ENCODE assay signal across 14 cellular contexts in the genomic region with DNA sequence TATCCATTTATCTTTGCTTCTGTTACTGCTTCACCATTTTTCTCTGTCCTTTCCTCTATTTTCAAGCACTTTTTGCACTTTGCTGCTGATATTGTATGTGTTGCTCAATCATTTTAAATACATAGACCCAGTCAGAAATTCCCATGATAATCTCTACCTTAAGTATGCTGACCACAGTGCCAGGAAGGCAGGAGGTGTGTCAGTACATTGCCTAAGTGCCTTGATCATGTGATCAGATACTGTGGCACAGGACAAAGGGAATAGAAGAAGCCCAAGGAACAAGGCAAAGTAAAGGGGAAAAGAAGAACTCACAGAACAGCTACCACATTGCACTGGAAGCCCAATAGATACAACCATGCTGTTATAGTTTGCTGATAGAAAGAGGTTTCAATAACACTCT. TPM values are rescaled to one million over a fixed set of nuclear protein-coding genes. Genes with fewer than 3 reads are reported as not detected.
DNase-seq lines count a peak whose midpoint lies in the region; FAIRE-seq and TF ChIP-seq lines count a peak whose summit lies in the region.
"Had no signal": no experiment of that assay in that cellular context is flagged by ENCODE, and none has a peak within 500 bp of the region (broad histone marks: within the 10 kb centered on the region; RNA-seq: fewer than 3 reads in every experiment).

No MANE protein-coding gene starts in this region.

- POLR2A ChIA-PET in MCF 10A (lab: Yijun Ruan, JAX), result interaction anchor here (0.9 to 1.0 kb wide), 2 partner anchors 46 to 101 kb away, joined by 3 read pairs; no protein-coding TSS in a partner anchor

- TF ChIP-seq POLR2A in breast epithelium (IDR thresholded peaks at IDR 0.05), result no peak
- no peak for TF ChIP-seq POLR2A in GM12891 (IDR thresholded peaks at IDR 0.05; ENCODE audit: low read depth, low read length)

- no peaks in the 10 kb centered on the region for H3K27me3 ChIP-seq in breast epithelium

- intact Hi-C loops in MCF 10A (cut with micrococcal nuclease) (no loop called here), breast epithelium (cut with DNase I; ENCODE audit: low total_unique reads) (no loop called here)

- TF ChIP-seq CTCF in MCF 10A (IDR thresholded peaks at IDR 0.05; ENCODE audit: unreplicated experiment) (no peak), breast epithelium (IDR thresholded peaks at IDR 0.05) (no peak)

- CTCF ChIA-PET in MCF 10A (lab: Yijun Ruan, JAX), result interaction anchor here (0.5 to 1.1 kb wide), 2 partner anchors 99 to 176 kb away, joined by 3 to 4 read pairs; no protein-coding TSS in a partner anchor

- H3K27ac Mint-ChIP-seq in MCF 10A (ENCODE audit: low read depth, unreplicated experiment), result peak overlapping the region; percentile 10

- no peaks in the 10 kb centered on the region for H3K36me3 Mint-ChIP-seq in MCF 10A (ENCODE audit: insufficient read depth, unreplicated experiment)
- H3K36me3 Mint-ChIP-seq: brain had no signal

- no peaks in the 10 kb centered on the region for H3K36me3 ChIP-seq in breast epithelium

- no peaks in the 10 kb centered on the region for H3K27me3 Mint-ChIP-seq in MCF 10A (ENCODE audit: insufficient read depth, unreplicated experiment)

- H3K4me1 Mint-ChIP-seq in MCF 10A (ENCODE audit: insufficient read depth, unreplicated experiment), result peaks cover 22% of the 10 kb centered on the region

- no peak overlapping the region for H3K4me3 Mint-ChIP-seq in MCF 10A (ENCODE audit: unreplicated experiment)
- H3K4me3 Mint-ChIP-seq: brain had no signal

- H3K4me1 ChIP-seq in breast epithelium, result no peaks in the 10 kb centered on the region

- no peak overlapping the region for H3K4me3 ChIP-seq in breast epithelium

- H3K9me3 ChIP-seq in breast epithelium, result no peaks in the 10 kb centered on the region

- no TSS peak for BruUV-seq in MCF 10A (replicated peaks; lab: Mats Ljungman, UMichigan)

- H3K27ac ChIP-seq in breast epithelium, result no peak overlapping the region

- peak; percentile 83 for DNase-seq in MCF 10A (ENCODE audit: unreplicated experiment)
- no peak for DNase-seq in breast epithelium (ENCODE audit: low spot score in 2 of 2)
- peak; percentile 37 for DNase-seq in astrocyte of the hippocampus (ENCODE audit: low read depth, low spot score)
- peak; percentile 12 for DNase-seq in iPS-NIHi11 (ENCODE audit: low spot score)
- DNase-seq in urothelium cell line (ENCODE audit: low spot score), result peak; percentile 23
- no peak for DNase-seq in GM12891 (ENCODE audit: insufficient read length, low spot score)
- DNase-seq in cerebellar nuclear complex (lab: John Stamatoyannopoulos, UW), result no peak
- DNase-seq in NAMALWA (ENCODE audit: low spot score), result no peak
- DNase-seq: GDM1, glutamatergic neuron, GOT3, NCI-H1092 treated with DMSO at 0.1 percent for 48 hours, right cardiac atrium had no signal

- H3K9me3 Mint-ChIP-seq in MCF 10A (ENCODE audit: unreplicated experiment), result no peaks in the 10 kb centered on the region
- H3K9me3 Mint-ChIP-seq: brain had no signal

- no peak for FAIRE-seq in urothelium cell line (lab: Jason Lieb, UNC)
- FAIRE-seq in GM12891 (lab: Jason Lieb, UNC), result no peak

TF ChIP-seq in GM12891, 5 proteins besides CTCF, POLR2A, EP300 and RAD21:
- no peak for TF ChIP-seq POU2F2 (IDR thresholded peaks at IDR 0.05; ENCODE audit: low read depth, low read length)
- TF ChIP-seq PAX5 (IDR thresholded peaks at IDR 0.05; ENCODE audit: insufficient read depth, low read length, severe bottlenecking), result no peak
- TF ChIP-seq SPI1 (IDR thresholded peaks at IDR 0.05; ENCODE audit: low read depth, low read length), result no peak
- TF ChIP-seq POLR2AphosphoS5 (IDR thresholded peaks at IDR 0.05; ENCODE audit: low read depth, low read length), result no peak
- no peak for TF ChIP-seq TAF1 (IDR thresholded peaks at IDR 0.05; ENCODE audit: low read depth, low read length)

RNA-seq across cellular contexts. Expression of gene CD36, which starts 53.7 kb away (rescaled TPM):
- total RNA-seq in MCF 10A (2022), result 0.12 and 0.27 TPM in 2 replicates
- 1,000 to 10,000 TPM in 1 of 3 donors, 100 to 1,000 TPM in 2; 240 to 2,026 (median 919) TPM for total RNA-seq in breast epithelium
- 2.0 TPM for polyA plus RNA-seq in GM12891 (2012; ENCODE audit: low read depth, missing spikeins)

Comparison
In these comparisons a context has a peak if more than half of its experiments do, and no peak if none do; other contexts are left out.
1. DNase-seq: peak in MCF 10A (single experiment), astrocyte of the hippocampus (single experiment), iPS-NIHi11 (single experiment) and urothelium cell line (single experiment); none in breast epithelium (0 of 2), GM12891 (single experiment), cerebellar nuclear complex (0 of 2) and NAMALWA (single experiment).
2. RNA of gene CD36, which starts 53.7 kb away (total RNA-seq): 240 to 2,026 TPM in breast epithelium; 0.12 to 0.27 TPM in MCF 10A; every median in the first group is over 100 times any median in the second.